ENCODE assay signal across 10 cellular contexts in genomic region chr9:95857122-95857521, GRCh38. TPM values are rescaled to one million over a fixed set of nuclear protein-coding genes. Genes with fewer than 3 reads are reported as not detected.
A peak's percentile ranks its signal among the peaks of the same experiment; 100 is the strongest.
DNase-seq lines count a peak whose midpoint lies in the region; ATAC-seq and TF ChIP-seq lines count a peak whose summit lies in the region.
"Had no signal": no experiment of that assay in that cellular context is flagged by ENCODE, and none has a peak within 500 bp of the region (broad histone marks: within the 10 kb centered on the region; RNA-seq: fewer than 3 reads in every experiment).

No MANE protein-coding gene starts in this region.

- H3K36me3 ChIP-seq in OCI-LY7 (ENCODE audit: insufficient read depth, low read length): peaks cover 6% of the 10 kb centered on the region; the same call in 1 of the 2 replicates

- ATAC-seq in SK-N-SH treated with all-trans-retinoic acid at 6 μM for 48 hours (peak; percentile 86), HG03571 (IDR thresholded peaks at IDR 0.05; ENCODE audit: unreplicated experiment) (no peak), GM18873 (IDR thresholded peaks at IDR 0.05; ENCODE audit: low FRiP score, unreplicated experiment) (no peak)

- no peak overlapping the region for H3K4me2 ChIP-seq in OCI-LY7 (ENCODE audit: low read length)

- no peak overlapping the region for H2AFZ ChIP-seq in OCI-LY7 (ENCODE audit: low read length)

- H3K4me3 ChIP-seq in OCI-LY7 (ENCODE audit: low read depth, low read length, poor library complexity, severe bottlenecking): no peak overlapping the region

- DNase-seq in COR-L47 (lab: John Stamatoyannopoulos, UW) (peak; percentile 13), HuH-7 (ENCODE audit: low spot score) (peak; percentile 15), islet precursor cell (peak; percentile 88), inferior parietal cortex (ENCODE audit: extremely low spot score) (no peak), OCI-LY7 (ENCODE audit: low spot score) (no peak)
- DNase-seq: DND-41, NCI-H2029 treated with DMSO at 0.1 percent for 48 hours had no signal

- BruUV-seq in OCI-LY7 (replicated peaks; lab: Mats Ljungman, UMichigan): no TSS peak

- POLR2A ChIA-PET in OCI-LY7 (lab: Charles Lee): no interaction called here

- peaks cover 11% of the 10 kb centered on the region for H3K9me3 ChIP-seq in OCI-LY7 (ENCODE audit: low read length)

- intact Hi-C loops in OCI-LY7 (cut with micrococcal nuclease; ENCODE audit: unreplicated experiment): no loop called here

- no peak overlapping the region for H3K27ac ChIP-seq in OCI-LY7 (ENCODE audit: low read depth, low read length, poor library complexity, severe bottlenecking)

- CTCF ChIA-PET in OCI-LY7 (lab: Charles Lee; ENCODE audit: unreplicated experiment): no interaction called here

- H3K9me2 ChIP-seq in OCI-LY7 (ENCODE audit: insufficient read depth, low read length): no peaks in the 10 kb centered on the region

- no peaks in the 10 kb centered on the region for H4K20me1 ChIP-seq in OCI-LY7 (ENCODE audit: insufficient read depth, low read length)

- TF ChIP-seq CTCF in OCI-LY7 (conservative IDR thresholded peaks at IDR 0.05; ENCODE audit: low read length): no peak

- peaks cover 9% of the 10 kb centered on the region for H3K4me1 ChIP-seq in OCI-LY7 (ENCODE audit: insufficient read depth, low read length, poor library complexity, severe bottlenecking)

- H3K79me2 ChIP-seq in OCI-LY7 (ENCODE audit: insufficient read depth, low read depth, low read length): no peaks in the 10 kb centered on the region

TF ChIP-seq in SK-N-SH treated with all-trans-retinoic acid at 6 μM for 48 hours, 23 proteins besides CTCF, POLR2A, EP300 and RAD21:
- TF ChIP-seq ISL1 (CRISPR knock-in tag; IDR thresholded peaks at IDR 0.05): peak; percentile 78
- TF ChIP-seq CSRNP3 (CRISPR knock-in tag; IDR thresholded peaks at IDR 0.05): no peak
- TF ChIP-seq ARNTL (CRISPR knock-in tag; IDR thresholded peaks at IDR 0.05; ENCODE audit: borderline replicate concordance, low read depth): no peak
- TF ChIP-seq ZNF70 (CRISPR knock-in tag; IDR thresholded peaks at IDR 0.05): no peak
- TF ChIP-seq SNAI2 (CRISPR knock-in tag; IDR thresholded peaks at IDR 0.05): no peak
- TF ChIP-seq ZNF565 (CRISPR knock-in tag; conservative IDR thresholded peaks at IDR 0.05; ENCODE audit: low read depth): no peak
- TF ChIP-seq, protein P1, sequence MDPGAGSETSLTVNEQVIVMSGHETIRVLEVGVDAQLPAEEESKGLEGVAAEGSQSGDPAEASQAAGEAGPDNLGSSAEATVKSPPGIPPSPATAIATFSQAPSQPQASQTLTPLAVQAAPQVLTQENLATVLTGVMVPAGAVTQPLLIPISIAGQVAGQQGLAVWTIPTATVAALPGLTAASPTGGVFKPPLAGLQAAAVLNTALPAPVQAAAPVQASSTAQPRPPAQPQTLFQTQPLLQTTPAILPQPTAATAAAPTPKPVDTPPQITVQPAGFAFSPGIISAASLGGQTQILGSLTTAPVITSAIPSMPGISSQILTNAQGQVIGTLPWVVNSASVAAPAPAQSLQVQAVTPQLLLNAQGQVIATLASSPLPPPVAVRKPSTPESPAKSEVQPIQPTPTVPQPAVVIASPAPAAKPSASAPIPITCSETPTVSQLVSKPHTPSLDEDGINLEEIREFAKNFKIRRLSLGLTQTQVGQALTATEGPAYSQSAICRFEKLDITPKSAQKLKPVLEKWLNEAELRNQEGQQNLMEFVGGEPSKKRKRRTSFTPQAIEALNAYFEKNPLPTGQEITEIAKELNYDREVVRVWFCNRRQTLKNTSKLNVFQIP (CRISPR knock-in tag; IDR thresholded peaks at IDR 0.05; ENCODE audit: borderline replicate concordance, low read depth): no peak
- peak; percentile 60; the same call in 1 of the 2 replicates for TF ChIP-seq TCF4 (CRISPR knock-in tag; IDR thresholded peaks at IDR 0.05; ENCODE audit: borderline replicate concordance)
- no peak for TF ChIP-seq ZFP3 (CRISPR knock-in tag; IDR thresholded peaks at IDR 0.05)
- no peak for TF ChIP-seq CSDC2 (CRISPR knock-in tag; IDR thresholded peaks at IDR 0.05)
- TF ChIP-seq TSHZ2 (CRISPR knock-in tag; IDR thresholded peaks at IDR 0.05): 0 out of 2 replicates have a peak, but pooled peaks have one; percentile 19
TF ChIP-seq in SK-N-SH treated with all-trans-retinoic acid at 6 μM for 48 hours: peak in this region for 3.

RNA-seq across cellular contexts. Expression of gene ERCC6L2, which starts 18.4 kb away (rescaled TPM):
- total RNA-seq in OCI-LY7 (2014; rRNA removed; shearing (Covaris generic)): 34.9 and 41.0 TPM in 2 replicates
- total RNA-seq in OCI-LY7 (2022): 38.2 and 38.7 TPM in 2 replicates

Comparison
In these comparisons a context has a peak if more than half of its experiments do, and no peak if none do; other contexts are left out.
1. DNase-seq: peak in COR-L47 (single experiment), HuH-7 (single experiment) and islet precursor cell (single experiment); none in inferior parietal cortex (single experiment) and OCI-LY7 (single experiment).